In genomic region chr13:73324842-73325241, GRCh38 we compare ENCODE assay signal across 18 cellular contexts.
"Had no signal": no experiment of that assay in that cellular context is flagged by ENCODE, and none has a peak within 500 bp of the region (broad histone marks: within the 10 kb centered on the region; RNA-seq: fewer than 3 reads in every experiment).

No MANE protein-coding gene starts in this region.

- H3K36me3 ChIP-seq: cardiac muscle cell, ovary had no signal

- H3K27me3 Mint-ChIP-seq: activated B cell treated with CpG ODN at 0.5 μM for 24 hours; memory B cell; stimulated activated naive CD8-positive, alpha-beta T cell treated with anti-CD3 and anti-CD28 coated beads, Interleukin-15, amount 100 ng/mL, for 72 hours had no signal

- H3K27ac ChIP-seq: cardiac muscle cell, ovary had no signal

- H3K4me3 ChIP-seq: cardiac muscle cell, ovary, smooth muscle cell had no signal

- DNase-seq: activated B cell treated with CpG ODN at 0.5 μM for 24 hours; activated CD4-positive, alpha-beta T cell treated with anti-CD3 and anti-CD28 coated beads for 4 hours; activated CD8-positive, alpha-beta T cell treated with anti-CD3 and anti-CD28 coated beads for 36 hours; activated naive CD4-positive, alpha-beta T cell; activated naive CD8-positive, alpha-beta T cell treated with anti-CD3 and anti-CD28 coated beads for 36 hours; activated T-cell treated with anti-CD3 and anti-CD28 coated beads, Interleukin-2, amount 50 U/mL, for 1 hour; amniotic stem cell; effector memory CD4-positive, alpha-beta T cell; foreskin melanocyte; glutamatergic neuron; naive thymus-derived CD8-positive, alpha-beta T cell; ovary; stimulated activated CD4-positive, alpha-beta T cell treated with anti-CD3 and anti-CD28 coated beads, Interleukin-4, amount 100 ng/mL, for 1 hour; stimulated activated naive CD8-positive, alpha-beta T cell treated with anti-CD3 and anti-CD28 coated beads, Interleukin-15, amount 100 ng/mL, for 72 hours had no signal

- H3K27ac Mint-ChIP-seq: activated B cell treated with CpG ODN at 0.5 μM for 24 hours; activated CD8-positive, alpha-beta T cell treated with anti-CD3 and anti-CD28 coated beads for 36 hours; activated naive CD8-positive, alpha-beta T cell treated with anti-CD3 and anti-CD28 coated beads for 36 hours; activated T-helper 17 cell treated with anti-CD3 and anti-CD28 coated beads, Interleukin-2, amount 50 U/mL, for 72 hours; memory B cell; naive thymus-derived CD8-positive, alpha-beta T cell; stimulated activated naive CD8-positive, alpha-beta T cell treated with anti-CD3 and anti-CD28 coated beads, Interleukin-15, amount 100 ng/mL, for 72 hours had no signal

- H3K9me3 Mint-ChIP-seq: activated B cell treated with CpG ODN at 0.5 μM for 24 hours; activated CD8-positive, alpha-beta T cell treated with anti-CD3 and anti-CD28 coated beads for 36 hours; activated naive CD8-positive, alpha-beta T cell treated with anti-CD3 and anti-CD28 coated beads for 36 hours; activated T-helper 17 cell treated with anti-CD3 and anti-CD28 coated beads, Interleukin-2, amount 50 U/mL, for 72 hours; stimulated activated naive CD8-positive, alpha-beta T cell treated with anti-CD3 and anti-CD28 coated beads, Interleukin-15, amount 100 ng/mL, for 72 hours had no signal

- ATAC-seq: activated CD8-positive, alpha-beta T cell treated with anti-CD3 and anti-CD28 coated beads for 36 hours; activated T-helper 17 cell treated with anti-CD3 and anti-CD28 coated beads, Interleukin-2, amount 50 U/mL, for 72 hours; naive thymus-derived CD8-positive, alpha-beta T cell; stimulated activated naive CD8-positive, alpha-beta T cell treated with anti-CD3 and anti-CD28 coated beads, Interleukin-15, amount 100 ng/mL, for 72 hours had no signal

- H3K9me3 ChIP-seq: ovary had no signal

- H3K36me3 Mint-ChIP-seq: activated naive CD8-positive, alpha-beta T cell treated with anti-CD3 and anti-CD28 coated beads for 36 hours; memory B cell; naive thymus-derived CD8-positive, alpha-beta T cell had no signal

- H3K27me3 ChIP-seq: cardiac muscle cell, ovary had no signal

- H3K4me3 Mint-ChIP-seq: activated B cell treated with CpG ODN at 0.5 μM for 24 hours; activated CD8-positive, alpha-beta T cell treated with anti-CD3 and anti-CD28 coated beads for 36 hours; activated naive CD8-positive, alpha-beta T cell treated with anti-CD3 and anti-CD28 coated beads for 36 hours; activated T-helper 17 cell treated with anti-CD3 and anti-CD28 coated beads, Interleukin-2, amount 50 U/mL, for 72 hours; memory B cell; naive thymus-derived CD8-positive, alpha-beta T cell; stimulated activated naive CD8-positive, alpha-beta T cell treated with anti-CD3 and anti-CD28 coated beads, Interleukin-15, amount 100 ng/mL, for 72 hours had no signal

- H3K4me1 Mint-ChIP-seq: activated B cell treated with CpG ODN at 0.5 μM for 24 hours; activated naive CD8-positive, alpha-beta T cell treated with anti-CD3 and anti-CD28 coated beads for 36 hours; memory B cell; naive thymus-derived CD8-positive, alpha-beta T cell; stimulated activated naive CD8-positive, alpha-beta T cell treated with anti-CD3 and anti-CD28 coated beads, Interleukin-15, amount 100 ng/mL, for 72 hours had no signal
